ENCODE assay signal across 2 cellular contexts in the genomic region with DNA sequence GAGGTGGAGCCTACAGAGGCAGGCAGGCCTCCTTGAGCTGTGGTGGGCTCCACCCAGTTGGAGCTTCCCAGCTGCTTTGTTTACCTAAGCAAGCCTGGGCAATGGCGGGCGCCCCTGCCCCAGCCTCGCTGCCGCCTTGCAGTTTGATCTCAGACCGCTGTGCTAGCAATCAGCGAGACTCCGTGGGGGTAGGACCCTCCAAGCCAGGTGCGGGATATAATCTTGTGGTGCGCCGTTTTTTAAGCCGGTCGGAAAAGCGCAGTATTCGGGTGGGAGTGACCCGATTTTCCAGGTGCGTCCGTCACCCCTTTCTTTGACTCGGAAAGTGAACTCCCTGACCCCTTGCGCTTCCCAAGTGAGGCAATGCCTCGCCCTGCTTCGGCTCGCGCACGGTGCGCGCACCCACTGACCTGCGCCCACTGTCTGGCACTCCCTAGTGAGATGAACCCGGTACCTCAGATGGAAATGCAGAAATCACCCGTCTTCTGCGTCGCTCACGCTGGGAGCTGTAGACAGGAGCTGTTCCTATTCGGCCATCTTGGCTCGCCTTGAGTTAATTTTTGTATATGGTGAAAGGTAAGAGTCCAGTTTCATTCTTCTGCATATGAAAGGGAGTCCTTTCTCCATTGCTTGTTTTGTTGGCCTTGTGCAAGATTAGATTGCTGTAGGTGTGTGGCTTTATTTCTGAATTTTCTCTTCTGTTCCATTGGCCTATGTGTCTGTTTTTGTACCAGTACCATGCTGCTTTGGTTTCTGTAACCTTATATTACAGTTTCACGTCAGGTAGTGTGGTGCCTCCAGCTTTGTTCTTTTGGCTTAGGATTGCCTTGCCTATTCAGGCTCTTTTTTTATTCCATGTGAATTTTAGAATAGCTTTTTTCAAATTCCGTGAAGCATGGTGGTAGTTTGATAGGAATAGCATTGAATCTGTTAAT.
TF ChIP-seq lines count a peak whose summit lies in the region.

No MANE protein-coding gene starts in this region.

TF ChIP-seq in HEK293, 187 proteins besides CTCF, POLR2A, EP300 and RAD21 (continued from another document):
- 0 out of 2 replicates have a peak, but pooled peaks have one; percentile 13 for TF ChIP-seq ZFP69B (tag by site-specific recombination; IDR thresholded peaks at IDR 0.05)
- peak; percentile 77 for TF ChIP-seq IKZF3 (tag by site-specific recombination; IDR thresholded peaks at IDR 0.05)
- 0 out of 2 replicates have a peak, but pooled peaks have one; percentile 30 for TF ChIP-seq ZBTB17 (tag by site-specific recombination; IDR thresholded peaks at IDR 0.05)
- TF ChIP-seq, protein P1, sequence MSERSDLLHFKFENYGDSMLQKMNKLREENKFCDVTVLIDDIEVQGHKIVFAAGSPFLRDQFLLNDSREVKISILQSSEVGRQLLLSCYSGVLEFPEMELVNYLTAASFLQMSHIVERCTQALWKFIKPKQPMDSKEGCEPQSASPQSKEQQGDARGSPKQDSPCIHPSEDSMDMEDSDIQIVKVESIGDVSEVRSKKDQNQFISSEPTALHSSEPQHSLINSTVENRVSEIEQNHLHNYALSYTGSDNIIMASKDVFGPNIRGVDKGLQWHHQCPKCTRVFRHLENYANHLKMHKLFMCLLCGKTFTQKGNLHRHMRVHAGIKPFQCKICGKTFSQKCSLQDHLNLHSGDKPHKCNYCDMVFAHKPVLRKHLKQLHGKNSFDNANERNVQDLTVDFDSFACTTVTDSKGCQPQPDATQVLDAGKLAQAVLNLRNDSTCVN (tag by site-specific recombination; optimal IDR thresholded peaks at IDR 0.05) = peak; percentile 43
- peak; percentile 44; the same call in 1 of the 2 replicates for TF ChIP-seq ZNF341 (tag by site-specific recombination; IDR thresholded peaks at IDR 0.05; ENCODE audit: low read depth)
- peak; percentile 38; the same call in 1 of the 2 replicates for TF ChIP-seq ZNF394 (tag by site-specific recombination; IDR thresholded peaks at IDR 0.05; ENCODE audit: borderline replicate concordance)
- peak; percentile 40 for TF ChIP-seq ZNF335 (tag by site-specific recombination; conservative IDR thresholded peaks at IDR 0.05)
- TF ChIP-seq, protein P2, sequence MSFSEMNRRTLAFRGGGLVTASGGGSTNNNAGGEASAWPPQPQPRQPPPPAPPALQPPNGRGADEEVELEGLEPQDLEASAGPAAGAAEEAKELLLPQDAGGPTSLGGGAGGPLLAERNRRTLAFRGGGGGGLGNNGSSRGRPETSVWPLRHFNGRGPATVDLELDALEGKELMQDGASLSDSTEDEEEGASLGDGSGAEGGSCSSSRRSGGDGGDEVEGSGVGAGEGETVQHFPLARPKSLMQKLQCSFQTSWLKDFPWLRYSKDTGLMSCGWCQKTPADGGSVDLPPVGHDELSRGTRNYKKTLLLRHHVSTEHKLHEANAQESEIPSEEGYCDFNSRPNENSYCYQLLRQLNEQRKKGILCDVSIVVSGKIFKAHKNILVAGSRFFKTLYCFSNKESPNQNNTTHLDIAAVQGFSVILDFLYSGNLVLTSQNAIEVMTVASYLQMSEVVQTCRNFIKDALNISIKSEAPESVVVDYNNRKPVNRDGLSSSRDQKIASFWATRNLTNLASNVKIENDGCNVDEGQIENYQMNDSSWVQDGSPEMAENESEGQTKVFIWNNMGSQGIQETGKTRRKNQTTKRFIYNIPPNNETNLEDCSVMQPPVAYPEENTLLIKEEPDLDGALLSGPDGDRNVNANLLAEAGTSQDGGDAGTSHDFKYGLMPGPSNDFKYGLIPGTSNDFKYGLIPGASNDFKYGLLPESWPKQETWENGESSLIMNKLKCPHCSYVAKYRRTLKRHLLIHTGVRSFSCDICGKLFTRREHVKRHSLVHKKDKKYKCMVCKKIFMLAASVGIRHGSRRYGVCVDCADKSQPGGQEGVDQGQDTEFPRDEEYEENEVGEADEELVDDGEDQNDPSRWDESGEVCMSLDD (tag by site-specific recombination; IDR thresholded peaks at IDR 0.05) = peak; percentile 63; the same call in 1 of the 2 replicates
- TF ChIP-seq YY1 (tag by site-specific recombination; IDR thresholded peaks at IDR 0.05) = peak; percentile 55; the same call in 1 of the 2 replicates
- TF ChIP-seq ZBTB48 (tag by site-specific recombination; IDR thresholded peaks at IDR 0.05) = peak; percentile 46; the same call in 1 of the 2 replicates
- TF ChIP-seq KLF8 (tag by site-specific recombination; IDR thresholded peaks at IDR 0.05) = 0 out of 2 replicates have a peak, but pooled peaks have one; percentile 23
- 0 out of 2 replicates have a peak, but pooled peaks have one; percentile 19 for TF ChIP-seq ZBTB20 (tag by site-specific recombination; IDR thresholded peaks at IDR 0.05)
- TF ChIP-seq ZEB2 (tag by site-specific recombination; IDR thresholded peaks at IDR 0.05) = 0 out of 2 replicates have a peak, but pooled peaks have one; percentile 26

TF ChIP-seq in HepG2, 621 proteins besides CTCF, POLR2A, EP300 and RAD21 (continues in another document):
- 0 out of 2 replicates have a peak, but pooled peaks have one; percentile 40 for TF ChIP-seq ZNF280D (CRISPR knock-in tag; IDR thresholded peaks at IDR 0.05)
- 0 out of 2 replicates have a peak, but pooled peaks have one; percentile 40 for TF ChIP-seq TARDBP (CRISPR knock-in tag; IDR thresholded peaks at IDR 0.05)
- TF ChIP-seq NR2C2 (CRISPR knock-in tag; IDR thresholded peaks at IDR 0.05; ENCODE audit: borderline replicate concordance) = peak; percentile 56
- TF ChIP-seq ZFP91 (CRISPR knock-in tag; IDR thresholded peaks at IDR 0.05; ENCODE audit: borderline replicate concordance) = peak; percentile 45; the same call in 1 of the 2 replicates
- TF ChIP-seq, protein P3, sequence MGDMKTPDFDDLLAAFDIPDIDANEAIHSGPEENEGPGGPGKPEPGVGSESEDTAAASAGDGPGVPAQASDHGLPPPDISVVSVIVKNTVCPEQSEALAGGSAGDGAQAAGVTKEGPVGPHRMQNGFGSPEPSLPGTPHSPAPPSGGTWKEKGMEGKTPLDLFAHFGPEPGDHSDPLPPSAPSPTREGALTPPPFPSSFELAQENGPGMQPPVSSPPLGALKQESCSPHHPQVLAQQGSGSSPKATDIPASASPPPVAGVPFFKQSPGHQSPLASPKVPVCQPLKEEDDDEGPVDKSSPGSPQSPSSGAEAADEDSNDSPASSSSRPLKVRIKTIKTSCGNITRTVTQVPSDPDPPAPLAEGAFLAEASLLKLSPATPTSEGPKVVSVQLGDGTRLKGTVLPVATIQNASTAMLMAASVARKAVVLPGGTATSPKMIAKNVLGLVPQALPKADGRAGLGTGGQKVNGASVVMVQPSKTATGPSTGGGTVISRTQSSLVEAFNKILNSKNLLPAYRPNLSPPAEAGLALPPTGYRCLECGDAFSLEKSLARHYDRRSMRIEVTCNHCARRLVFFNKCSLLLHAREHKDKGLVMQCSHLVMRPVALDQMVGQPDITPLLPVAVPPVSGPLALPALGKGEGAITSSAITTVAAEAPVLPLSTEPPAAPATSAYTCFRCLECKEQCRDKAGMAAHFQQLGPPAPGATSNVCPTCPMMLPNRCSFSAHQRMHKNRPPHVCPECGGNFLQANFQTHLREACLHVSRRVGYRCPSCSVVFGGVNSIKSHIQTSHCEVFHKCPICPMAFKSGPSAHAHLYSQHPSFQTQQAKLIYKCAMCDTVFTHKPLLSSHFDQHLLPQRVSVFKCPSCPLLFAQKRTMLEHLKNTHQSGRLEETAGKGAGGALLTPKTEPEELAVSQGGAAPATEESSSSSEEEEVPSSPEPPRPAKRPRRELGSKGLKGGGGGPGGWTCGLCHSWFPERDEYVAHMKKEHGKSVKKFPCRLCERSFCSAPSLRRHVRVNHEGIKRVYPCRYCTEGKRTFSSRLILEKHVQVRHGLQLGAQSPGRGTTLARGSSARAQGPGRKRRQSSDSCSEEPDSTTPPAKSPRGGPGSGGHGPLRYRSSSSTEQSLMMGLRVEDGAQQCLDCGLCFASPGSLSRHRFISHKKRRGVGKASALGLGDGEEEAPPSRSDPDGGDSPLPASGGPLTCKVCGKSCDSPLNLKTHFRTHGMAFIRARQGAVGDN (CRISPR knock-in tag; IDR thresholded peaks at IDR 0.05) = peak; percentile 72
- TF ChIP-seq THAP11 (CRISPR knock-in tag; IDR thresholded peaks at IDR 0.05) = 0 out of 2 replicates have a peak, but pooled peaks have one; percentile 22
- 0 out of 2 replicates have a peak, but pooled peaks have one; percentile 54 for TF ChIP-seq REPIN1 (CRISPR knock-in tag; IDR thresholded peaks at IDR 0.05; ENCODE audit: borderline replicate concordance, low read depth)
- TF ChIP-seq, protein P4, sequence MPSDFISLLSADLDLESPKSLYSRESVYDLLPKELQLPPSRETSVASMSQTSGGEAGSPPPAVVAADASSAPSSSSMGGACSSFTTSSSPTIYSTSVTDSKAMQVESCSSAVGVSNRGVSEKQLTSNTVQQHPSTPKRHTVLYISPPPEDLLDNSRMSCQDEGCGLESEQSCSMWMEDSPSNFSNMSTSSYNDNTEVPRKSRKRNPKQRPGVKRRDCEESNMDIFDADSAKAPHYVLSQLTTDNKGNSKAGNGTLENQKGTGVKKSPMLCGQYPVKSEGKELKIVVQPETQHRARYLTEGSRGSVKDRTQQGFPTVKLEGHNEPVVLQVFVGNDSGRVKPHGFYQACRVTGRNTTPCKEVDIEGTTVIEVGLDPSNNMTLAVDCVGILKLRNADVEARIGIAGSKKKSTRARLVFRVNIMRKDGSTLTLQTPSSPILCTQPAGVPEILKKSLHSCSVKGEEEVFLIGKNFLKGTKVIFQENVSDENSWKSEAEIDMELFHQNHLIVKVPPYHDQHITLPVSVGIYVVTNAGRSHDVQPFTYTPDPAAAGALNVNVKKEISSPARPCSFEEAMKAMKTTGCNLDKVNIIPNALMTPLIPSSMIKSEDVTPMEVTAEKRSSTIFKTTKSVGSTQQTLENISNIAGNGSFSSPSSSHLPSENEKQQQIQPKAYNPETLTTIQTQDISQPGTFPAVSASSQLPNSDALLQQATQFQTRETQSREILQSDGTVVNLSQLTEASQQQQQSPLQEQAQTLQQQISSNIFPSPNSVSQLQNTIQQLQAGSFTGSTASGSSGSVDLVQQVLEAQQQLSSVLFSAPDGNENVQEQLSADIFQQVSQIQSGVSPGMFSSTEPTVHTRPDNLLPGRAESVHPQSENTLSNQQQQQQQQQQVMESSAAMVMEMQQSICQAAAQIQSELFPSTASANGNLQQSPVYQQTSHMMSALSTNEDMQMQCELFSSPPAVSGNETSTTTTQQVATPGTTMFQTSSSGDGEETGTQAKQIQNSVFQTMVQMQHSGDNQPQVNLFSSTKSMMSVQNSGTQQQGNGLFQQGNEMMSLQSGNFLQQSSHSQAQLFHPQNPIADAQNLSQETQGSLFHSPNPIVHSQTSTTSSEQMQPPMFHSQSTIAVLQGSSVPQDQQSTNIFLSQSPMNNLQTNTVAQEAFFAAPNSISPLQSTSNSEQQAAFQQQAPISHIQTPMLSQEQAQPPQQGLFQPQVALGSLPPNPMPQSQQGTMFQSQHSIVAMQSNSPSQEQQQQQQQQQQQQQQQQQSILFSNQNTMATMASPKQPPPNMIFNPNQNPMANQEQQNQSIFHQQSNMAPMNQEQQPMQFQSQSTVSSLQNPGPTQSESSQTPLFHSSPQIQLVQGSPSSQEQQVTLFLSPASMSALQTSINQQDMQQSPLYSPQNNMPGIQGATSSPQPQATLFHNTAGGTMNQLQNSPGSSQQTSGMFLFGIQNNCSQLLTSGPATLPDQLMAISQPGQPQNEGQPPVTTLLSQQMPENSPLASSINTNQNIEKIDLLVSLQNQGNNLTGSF (CRISPR knock-in tag; IDR thresholded peaks at IDR 0.05) = 0 out of 2 replicates have a peak, but pooled peaks have one; percentile 66
- peak; percentile 40; the same call in 1 of the 2 replicates for TF ChIP-seq HDAC1 (CRISPR knock-in tag; IDR thresholded peaks at IDR 0.05)
- TF ChIP-seq ZNF205 (CRISPR knock-in tag; IDR thresholded peaks at IDR 0.05) = 0 out of 2 replicates have a peak, but pooled peaks have one; percentile 8
- 0 out of 2 replicates have a peak, but pooled peaks have one; percentile 25 for TF ChIP-seq ZNF891 (CRISPR knock-in tag; IDR thresholded peaks at IDR 0.05)
